ENCODE assay signal across 8 cellular contexts in genomic region chr2:70861774-70862644, GRCh38.
DNase-seq lines count a peak whose midpoint lies in the region; ATAC-seq and TF ChIP-seq lines count a peak whose summit lies in the region.

No MANE protein-coding gene starts in this region.

- peak; percentile 62 for DNase-seq in COR-L47 (lab: John Stamatoyannopoulos, UW)
- peak; percentile 92 for DNase-seq in HEK293T (ENCODE audit: extremely low spot score)
- DNase-seq in NCI-H446 treated with DMSO at 0.1 percent for 48 hours (lab: John Stamatoyannopoulos, UW), result peak; percentile 8
- peak; percentile 52 for DNase-seq in activated CD4-positive, alpha-beta T cell treated with anti-CD3 and anti-CD28 coated beads for 1 hour
- peak; percentile 3 to 76 for DNase-seq in cerebellar nuclear complex (lab: John Stamatoyannopoulos, UW)
- DNase-seq in kidney glomerular epithelial cell (lab: John Stamatoyannopoulos, UW), result peak; percentile 71
- DNase-seq in stimulated activated CD4-positive, alpha-beta T cell treated with anti-CD3 and anti-CD28 coated beads, Interleukin-2, amount 100 ng/mL, for 24 hours, result peak; percentile 81 to 83

- CTCF ChIA-PET in HEK293T (lab: Yijun Ruan, JAX), result interaction anchor here (0.6 to 1.4 kb wide), 4 partner anchors 9 to 808 kb away, joined by 3 to 4 read pairs (median 3); no protein-coding TSS in a partner anchor

- no peak for ATAC-seq in GM18861 (IDR thresholded peaks at IDR 0.05; ENCODE audit: unreplicated experiment)

- POLR2A ChIA-PET in HEK293T (lab: Yijun Ruan, JAX), result no interaction called here

TF ChIP-seq in HEK293T, 16 proteins besides CTCF, POLR2A, EP300 and RAD21:
- TF ChIP-seq PKNOX1 (IDR thresholded peaks at IDR 0.05), result no peak
- TF ChIP-seq CTBP1 (IDR thresholded peaks at IDR 0.05; ENCODE audit: borderline replicate concordance), result no peak
- TF ChIP-seq L3MBTL2 (conservative IDR thresholded peaks at IDR 0.05), result no peak
- TF ChIP-seq NFRKB (IDR thresholded peaks at IDR 0.05), result no peak
- no peak for TF ChIP-seq HDGF (IDR thresholded peaks at IDR 0.05; ENCODE audit: borderline replicate concordance)
- no peak for TF ChIP-seq FOXK2 (IDR thresholded peaks at IDR 0.05)
- TF ChIP-seq ELF4 (IDR thresholded peaks at IDR 0.05), result no peak
- TF ChIP-seq ARNT (IDR thresholded peaks at IDR 0.05), result no peak
- no peak for TF ChIP-seq LEF1 (IDR thresholded peaks at IDR 0.05; ENCODE audit: borderline replicate concordance)
- TF ChIP-seq SP1 (IDR thresholded peaks at IDR 0.05), result no peak
- no peak for TF ChIP-seq TARDBP (IDR thresholded peaks at IDR 0.05)
- no peak for TF ChIP-seq FOXA1 (IDR thresholded peaks at IDR 0.05)
- TF ChIP-seq BHLHE40 (IDR thresholded peaks at IDR 0.05; ENCODE audit: borderline replicate concordance), result no peak
- TF ChIP-seq ZNF384 (IDR thresholded peaks at IDR 0.05), result no peak
TF ChIP-seq in HEK293T: peak in this region for 0.

Comparison
In these comparisons a context has a peak if more than half of its experiments do, and no peak if none do; other contexts are left out.
1. DNase-seq: peak in every context shown above with its lines; median percentile 92 in HEK293T; 82 in stimulated activated CD4-positive, alpha-beta T cell treated with anti-CD3 and anti-CD28 coated beads, Interleukin-2, amount 100 ng/mL, for 24 hours; 71 in kidney glomerular epithelial cell; 62 in COR-L47; 52 in activated CD4-positive, alpha-beta T cell treated with anti-CD3 and anti-CD28 coated beads for 1 hour; 40 in cerebellar nuclear complex; 8 in NCI-H446 treated with DMSO at 0.1 percent for 48 hours.